Comparison of ENCODE assay signal across 1 cellular context in the genomic region with DNA sequence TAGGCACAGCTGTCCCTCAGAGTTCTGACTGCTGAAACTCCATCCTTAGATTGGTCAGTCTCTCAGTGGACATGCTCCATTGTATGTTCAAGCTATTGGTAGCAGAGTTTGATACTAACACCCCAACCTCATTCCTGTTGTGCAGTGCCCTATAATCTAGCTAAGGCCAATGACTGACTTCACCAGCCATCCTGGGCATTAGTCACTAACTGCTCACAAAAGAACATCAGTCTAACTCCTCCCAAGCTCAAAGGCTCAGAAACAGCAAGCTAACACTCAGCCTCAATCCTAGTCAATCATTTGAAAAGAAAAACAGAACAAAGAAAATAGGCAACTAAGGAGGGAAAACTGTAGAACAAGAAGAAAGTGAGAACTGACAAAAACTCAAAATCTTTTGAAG.
TF ChIP-seq lines count a peak whose summit lies in the region.

No MANE protein-coding gene starts in this region.

TF ChIP-seq in WTC11, 78 proteins besides CTCF, POLR2A, EP300 and RAD21:
- no peak for TF ChIP-seq MXD4 (CRISPR knock-in tag; IDR thresholded peaks at IDR 0.05; ENCODE audit: borderline replicate concordance)
- no peak for TF ChIP-seq RORB (CRISPR knock-in tag; IDR thresholded peaks at IDR 0.05)
- TF ChIP-seq FOXK1 (CRISPR knock-in tag; IDR thresholded peaks at IDR 0.05): no peak
- TF ChIP-seq SMAD4 (CRISPR knock-in tag; IDR thresholded peaks at IDR 0.05): no peak
- TF ChIP-seq NR2C2 (CRISPR knock-in tag; IDR thresholded peaks at IDR 0.05): no peak
